ENCODE assay signal across 29 cellular contexts in the genomic region with DNA sequence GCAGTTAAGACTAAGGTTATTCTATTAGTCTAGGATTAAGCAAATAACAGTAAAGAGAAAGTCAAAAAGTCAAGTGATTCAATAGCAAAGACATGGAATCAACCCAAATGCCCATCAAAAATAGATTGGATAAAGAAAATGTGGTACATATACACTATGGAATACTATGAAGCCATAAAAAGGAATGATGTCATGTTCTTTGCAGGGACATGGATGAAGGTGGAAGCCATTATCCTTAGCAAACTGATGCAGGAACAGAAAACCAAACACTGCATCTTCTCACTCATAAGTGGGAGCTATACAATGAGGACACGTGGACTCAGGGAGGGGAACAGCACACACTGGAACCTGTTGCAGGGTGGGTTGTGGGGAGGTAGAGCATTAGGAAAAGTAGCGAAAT. TPM values are rescaled to one million over a fixed set of nuclear protein-coding genes. Genes with fewer than 3 reads are reported as not detected.
"Had no signal": no experiment of that assay in that cellular context is flagged by ENCODE, and none has a peak within 500 bp of the region (broad histone marks: within the 10 kb centered on the region; RNA-seq: fewer than 3 reads in every experiment).

No MANE protein-coding gene starts in this region.

- H3K9me3 Mint-ChIP-seq: stimulated activated naive CD8-positive, alpha-beta T cell treated with anti-CD3 and anti-CD28 coated beads, Interleukin-15, Interleukin-2, amounts not matched to agents 100 ng/mL and 50 ng/mL, for 24 hours; type B pancreatic cell had no signal

- DNase-seq: stimulated activated CD4-positive, alpha-beta T cell treated with anti-CD3 and anti-CD28 coated beads, Interleukin-2, amount 100 ng/mL, for 48 hours; stimulated activated CD4-positive, alpha-beta T cell treated with anti-CD3 and anti-CD28 coated beads, Interleukin-4, amount 100 ng/mL, for 1 hour; stimulated activated CD4-positive, alpha-beta T cell treated with anti-CD3 and anti-CD28 coated beads, Interleukin-4, amount 100 ng/mL, for 24 hours; stimulated activated CD4-positive, alpha-beta T cell treated with anti-CD3 and anti-CD28 coated beads, Interleukin-4, amount 100 ng/mL, for 4 hours; stimulated activated CD8-positive, alpha-beta memory T cell treated with anti-CD3 and anti-CD28 coated beads, Interleukin-4, amount 100 ng/mL, for 48 hours; stimulated activated naive B cell treated with anti-CD40 and anti-IgM and Interleukin-4, amounts not matched to agents 10 μg/mL and 1 μg/mL and 100 μg/mL, for 72 hours; stimulated activated naive CD4-positive, alpha-beta T cell; stimulated activated naive CD4-positive, alpha-beta T cell treated with Interleukin-2 at 50 U/mL for 16 hours; stimulated activated naive CD8-positive, alpha-beta T cell treated with anti-CD3 and anti-CD28 coated beads, Interleukin-15, amount 100 ng/mL, for 72 hours; stimulated activated naive CD8-positive, alpha-beta T cell treated with anti-CD3 and anti-CD28 coated beads, Interleukin-15, Interleukin-2, amounts not matched to agents 100 U/mL and 50 U/mL, for 24 hours; stomach; substantia nigra; testis; thyroid gland; tibial artery; transverse colon; trophoblast cell; upper lobe of left lung; upper lobe of right lung; uterus had no signal

- H3K27ac ChIP-seq: stomach, suprapubic skin, testis, thoracic aorta, thyroid gland, tibial artery, tibial nerve, transverse colon, upper lobe of left lung, upper lobe of right lung, uterus, vagina had no signal

- FAIRE-seq: urothelium cell line had no signal

- H3K36me3 Mint-ChIP-seq: stimulated activated effector memory CD8-positive, alpha-beta T cell treated with anti-CD3 and anti-CD28 coated beads, Interleukin-12 subunit alpha, Interleukin-12 subunit beta, amount 100 ng/mL, for 72 hours; stimulated activated memory B cell treated with anti-CD40 and anti-IgM and Interleukin-4, amounts not matched to agents 10 μg/mL and 1 μg/mL and 100 μg/mL, for 72 hours; stimulated activated naive B cell treated with anti-CD40 and anti-IgM and Interleukin-4, amounts not matched to agents 10 μg/mL and 1 μg/mL and 100 μg/mL, for 72 hours; type B pancreatic cell had no signal

- H3K27ac Mint-ChIP-seq: stimulated activated effector memory CD8-positive, alpha-beta T cell treated with anti-CD3 and anti-CD28 coated beads, Interleukin-12 subunit alpha, Interleukin-12 subunit beta, amount 100 ng/mL, for 72 hours; stimulated activated memory B cell treated with anti-CD40 and anti-IgM and Interleukin-4, amounts not matched to agents 10 μg/mL and 1 μg/mL and 100 μg/mL, for 72 hours; stimulated activated naive B cell treated with anti-CD40 and anti-IgM and Interleukin-4, amounts not matched to agents 10 μg/mL and 1 μg/mL and 100 μg/mL, for 72 hours; stimulated activated naive CD8-positive, alpha-beta T cell treated with anti-CD3 and anti-CD28 coated beads, Interleukin-15, amount 100 ng/mL, for 72 hours; stimulated activated naive CD8-positive, alpha-beta T cell treated with anti-CD3 and anti-CD28 coated beads, Interleukin-15, Interleukin-2, amounts not matched to agents 100 ng/mL and 50 ng/mL, for 24 hours; type B pancreatic cell had no signal

- H3K27me3 Mint-ChIP-seq: stimulated activated memory B cell treated with anti-CD40 and anti-IgM and Interleukin-4, amounts not matched to agents 10 μg/mL and 1 μg/mL and 100 μg/mL, for 72 hours; stimulated activated naive B cell treated with anti-CD40 and anti-IgM and Interleukin-4, amounts not matched to agents 10 μg/mL and 1 μg/mL and 100 μg/mL, for 72 hours; stimulated activated naive CD8-positive, alpha-beta T cell treated with anti-CD3 and anti-CD28 coated beads, Interleukin-15, amount 100 ng/mL, for 72 hours; stimulated activated naive CD8-positive, alpha-beta T cell treated with anti-CD3 and anti-CD28 coated beads, Interleukin-15, Interleukin-2, amounts not matched to agents 100 ng/mL and 50 ng/mL, for 24 hours; type B pancreatic cell had no signal

- H3K27me3 ChIP-seq: stomach, suprapubic skin, testis, thyroid gland, tibial artery, tibial nerve, transverse colon, upper lobe of left lung, upper lobe of right lung, uterus, vagina had no signal

- H3K4me1 Mint-ChIP-seq: stimulated activated effector memory CD8-positive, alpha-beta T cell treated with anti-CD3 and anti-CD28 coated beads, Interleukin-12 subunit alpha, Interleukin-12 subunit beta, amount 100 ng/mL, for 72 hours; stimulated activated memory B cell treated with anti-CD40 and anti-IgM and Interleukin-4, amounts not matched to agents 10 μg/mL and 1 μg/mL and 100 μg/mL, for 72 hours; stimulated activated naive B cell treated with anti-CD40 and anti-IgM and Interleukin-4, amounts not matched to agents 10 μg/mL and 1 μg/mL and 100 μg/mL, for 72 hours; stimulated activated naive CD8-positive, alpha-beta T cell treated with anti-CD3 and anti-CD28 coated beads, Interleukin-15, amount 100 ng/mL, for 72 hours had no signal

- H3K4me1 ChIP-seq: stomach, suprapubic skin, testis, thyroid gland, tibial artery, tibial nerve, transverse colon, upper lobe of left lung, upper lobe of right lung, uterus, vagina had no signal

- ATAC-seq: stimulated activated effector memory CD8-positive, alpha-beta T cell treated with anti-CD3 and anti-CD28 coated beads, Interleukin-12 subunit alpha, Interleukin-12 subunit beta, amount 100 ng/mL, for 72 hours; stimulated activated memory B cell treated with anti-CD40 and anti-IgM and Interleukin-4, amounts not matched to agents 10 μg/mL and 1 μg/mL and 100 μg/mL, for 72 hours; stimulated activated naive B cell treated with anti-CD40 and anti-IgM and Interleukin-4, amounts not matched to agents 10 μg/mL and 1 μg/mL and 100 μg/mL, for 72 hours; stimulated activated naive CD8-positive, alpha-beta T cell treated with anti-CD3 and anti-CD28 coated beads, Interleukin-15, amount 100 ng/mL, for 72 hours; stimulated activated naive CD8-positive, alpha-beta T cell treated with anti-CD3 and anti-CD28 coated beads, Interleukin-15, Interleukin-2, amounts not matched to agents 100 U/mL and 50 U/mL, for 24 hours; upper lobe of right lung had no signal

- H3K36me3 ChIP-seq: stomach, suprapubic skin, thoracic aorta, thyroid gland, tibial nerve, transverse colon, upper lobe of left lung, upper lobe of right lung, uterus, vagina had no signal

- H3K9me3 ChIP-seq: stomach, suprapubic skin, testis, thoracic aorta, thyroid gland, tibial artery, tibial nerve, transverse colon, upper lobe of left lung, upper lobe of right lung, uterus, vagina had no signal

- H3K4me3 Mint-ChIP-seq: stimulated activated effector memory CD8-positive, alpha-beta T cell treated with anti-CD3 and anti-CD28 coated beads, Interleukin-12 subunit alpha, Interleukin-12 subunit beta, amount 100 ng/mL, for 72 hours; stimulated activated memory B cell treated with anti-CD40 and anti-IgM and Interleukin-4, amounts not matched to agents 10 μg/mL and 1 μg/mL and 100 μg/mL, for 72 hours; stimulated activated naive B cell treated with anti-CD40 and anti-IgM and Interleukin-4, amounts not matched to agents 10 μg/mL and 1 μg/mL and 100 μg/mL, for 72 hours; stimulated activated naive CD8-positive, alpha-beta T cell treated with anti-CD3 and anti-CD28 coated beads, Interleukin-15, amount 100 ng/mL, for 72 hours; stimulated activated naive CD8-positive, alpha-beta T cell treated with anti-CD3 and anti-CD28 coated beads, Interleukin-15, Interleukin-2, amounts not matched to agents 100 ng/mL and 50 ng/mL, for 24 hours; type B pancreatic cell had no signal

- H3K4me3 ChIP-seq: stomach, suprapubic skin, testis, thoracic aorta, thyroid gland, tibial artery, tibial nerve, transverse colon, upper lobe of left lung, upper lobe of right lung, uterus, vagina had no signal

RNA-seq across cellular contexts. Expression of gene UNC13C, which starts 29.0 kb away (rescaled TPM):
- total RNA-seq: vagina had no signal
